10 cellular contexts compared by ENCODE assay signal in the genomic region with DNA sequence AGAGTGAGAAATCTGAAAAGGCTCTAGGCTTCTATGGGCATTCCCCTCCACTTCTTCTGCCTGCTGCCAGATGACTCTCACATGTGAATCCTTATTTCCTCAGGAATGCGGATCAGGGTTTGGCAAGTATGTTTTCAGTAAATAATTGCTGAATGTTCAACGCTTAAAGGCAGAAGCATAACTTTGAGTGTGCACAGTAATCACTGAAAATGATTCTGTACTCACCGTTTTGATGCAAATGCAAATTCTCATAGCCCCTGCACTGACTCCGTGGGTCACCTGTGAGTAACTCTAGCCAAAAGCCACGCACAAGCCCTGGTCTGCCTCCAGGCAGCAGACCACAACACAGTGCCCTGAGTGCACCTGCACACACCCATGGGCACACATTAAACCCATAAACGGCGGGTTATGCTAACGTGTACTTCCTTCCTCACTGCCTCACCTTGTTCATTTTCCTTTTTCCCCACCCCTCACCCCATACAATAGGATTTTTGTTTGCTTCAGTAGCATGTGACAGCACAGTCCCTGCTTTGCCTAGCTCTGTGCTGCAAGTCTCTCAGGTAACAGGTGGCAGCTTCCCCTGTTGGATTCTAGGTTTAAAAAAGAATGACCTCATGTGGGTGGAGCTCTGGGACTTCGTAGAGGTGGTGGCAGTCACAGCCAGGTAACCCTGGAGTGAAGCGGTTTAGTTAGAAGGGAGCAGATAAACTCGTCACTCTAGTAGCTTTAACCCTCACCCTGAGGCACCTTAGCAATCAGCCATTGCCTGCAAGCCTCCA. TPM values are rescaled to one million over a fixed set of nuclear protein-coding genes. Genes with fewer than 3 reads are reported as not detected.
DNase-seq lines count a peak whose midpoint lies in the region; ATAC-seq and TF ChIP-seq lines count a peak whose summit lies in the region.
"Had no signal": no experiment of that assay in that cellular context is flagged by ENCODE, and none has a peak within 500 bp of the region (broad histone marks: within the 10 kb centered on the region; RNA-seq: fewer than 3 reads in every experiment).

A gene with protein sequence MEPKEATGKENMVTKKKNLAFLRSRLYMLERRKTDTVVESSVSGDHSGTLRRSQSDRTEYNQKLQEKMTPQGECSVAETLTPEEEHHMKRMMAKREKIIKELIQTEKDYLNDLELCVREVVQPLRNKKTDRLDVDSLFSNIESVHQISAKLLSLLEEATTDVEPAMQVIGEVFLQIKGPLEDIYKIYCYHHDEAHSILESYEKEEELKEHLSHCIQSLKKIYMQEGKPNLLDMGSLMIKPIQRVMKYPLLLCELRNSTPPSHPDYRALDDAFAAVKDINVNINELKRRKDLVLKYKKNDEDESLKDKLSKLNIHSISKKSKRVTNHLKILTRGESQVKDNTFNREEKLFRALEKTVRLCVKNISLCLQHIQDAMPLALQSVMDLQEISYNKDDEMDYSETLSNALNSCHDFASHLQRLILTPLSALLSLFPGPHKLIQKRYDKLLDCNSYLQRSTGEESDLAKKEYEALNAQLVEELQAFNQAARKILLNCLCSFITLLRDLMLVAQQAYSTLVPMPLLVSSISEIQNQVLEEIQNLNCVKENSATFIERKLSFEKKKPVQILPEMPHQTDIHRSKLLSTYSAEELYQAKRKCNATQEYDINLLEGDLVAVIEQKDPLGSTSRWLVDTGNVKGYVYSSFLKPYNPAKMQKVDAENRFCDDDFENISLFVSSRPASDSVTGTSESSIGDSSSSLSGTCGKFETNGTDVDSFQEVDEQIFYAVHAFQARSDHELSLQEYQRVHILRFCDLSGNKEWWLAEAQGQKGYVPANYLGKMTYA (plus strand): TSS at position 653 of the 779 bp plus-strand sequence. CDS start 146 bp downstream, outside the sequence.

- no peak for TF ChIP-seq POLR2A in ovary (IDR thresholded peaks at IDR 0.05)

- TF ChIP-seq CTCF in choroid plexus epithelial cell (conservative IDR thresholded peaks at IDR 0.05; ENCODE audit: low read depth, low read length), result no peak
- TF ChIP-seq CTCF in ovary (IDR thresholded peaks at IDR 0.05), result no peak

- H3K4me3 ChIP-seq in choroid plexus epithelial cell (ENCODE audit: low read depth, low read length) (no peak within 1 kb of the TSS), mucosa of stomach (ENCODE audit: low read length) (peak within 1 kb of the TSS; percentile 25), ovary (no peak within 1 kb of the TSS)
- H3K4me3 ChIP-seq: thoracic aorta had no signal

- no peak for TF ChIP-seq EP300 in ovary (IDR thresholded peaks at IDR 0.05)

- H3K27me3 ChIP-seq in mucosa of stomach (ENCODE audit: control insufficient read depth, insufficient read depth, low read length), result no peaks in the 10 kb centered on the region
- H3K27me3 ChIP-seq in ovary, result no peaks in the 10 kb centered on the region

- H3K36me3 ChIP-seq in mucosa of stomach (ENCODE audit: control insufficient read depth, insufficient read depth, low read length) (no peaks in the 10 kb centered on the region), ovary (no peaks in the 10 kb centered on the region)
- H3K36me3 ChIP-seq: thoracic aorta had no signal

- peak within 1 kb of the TSS; percentile 77 for H3K9ac ChIP-seq in mucosa of stomach (ENCODE audit: low read length)

- WGBS in ovary, 3 donors, result 44 to 54% (median 44%) methylated on average over 11 of the region's 11 CpGs

- no peak for ATAC-seq in HG03354 (IDR thresholded peaks at IDR 0.05; ENCODE audit: poor library complexity, severe bottlenecking, unreplicated experiment)

- peaks cover 17% of the 10 kb centered on the region for H3K4me1 ChIP-seq in mucosa of stomach (ENCODE audit: control insufficient read depth, insufficient read depth, low read length)
- no peaks in the 10 kb centered on the region for H3K4me1 ChIP-seq in ovary (ENCODE audit: insufficient read depth)

- H3K27ac ChIP-seq in ovary, result no peak within 1 kb of the TSS
- H3K27ac ChIP-seq: thoracic aorta had no signal

- DNase-seq in DMS53 treated with DMSO at 0.1 percent for 48 hours (lab: John Stamatoyannopoulos, UW; ENCODE audit: unreplicated experiment), result peak; percentile 84
- peak; percentile 66 for DNase-seq in NCI-H2081 treated with DMSO at 0.1 percent for 48 hours (lab: John Stamatoyannopoulos, UW)
- peak; percentile 55 for DNase-seq in choroid plexus epithelial cell (ENCODE audit: low read depth)
- DNase-seq in ovary, result no peak
- no peak for DNase-seq in DMS79 treated with DMSO at 0.1 percent for 48 hours (lab: John Stamatoyannopoulos, UW)
- DNase-seq in activated naive CD4-positive, alpha-beta T cell treated with Interleukin-2 at 50 U/mL for 16 hours, result no peak

- H3K9me3 ChIP-seq in mucosa of stomach (ENCODE audit: control insufficient read depth, low read length), result no peaks in the 10 kb centered on the region
- no peaks in the 10 kb centered on the region for H3K9me3 ChIP-seq in ovary
- H3K9me3 ChIP-seq: thoracic aorta had no signal

- intact Hi-C loops in ovary (cut with DNase I), result no loop called here

RNA-seq across cellular contexts. Expression of the gene that starts here (rescaled TPM):
- 1 to 10 TPM in 1 of 7 donors, under 1 TPM in 3, not detected in 3; 0.12 to 1.3 (median 0.24) TPM for total RNA-seq in ovary
- polyA plus RNA-seq in ovary, result not detected
- total RNA-seq: neural crest cell, thoracic aorta had no signal

Comparison
In these comparisons a context has a peak if more than half of its experiments do, and no peak if none do; other contexts are left out.
1. DNase-seq: peak in DMS53 treated with DMSO at 0.1 percent for 48 hours (single experiment), NCI-H2081 treated with DMSO at 0.1 percent for 48 hours (single experiment) and choroid plexus epithelial cell (single experiment); none in ovary (0 of 5), DMS79 treated with DMSO at 0.1 percent for 48 hours (single experiment) and activated naive CD4-positive, alpha-beta T cell treated with Interleukin-2 at 50 U/mL for 16 hours (single experiment).